ENCODE assay signal across 8 cellular contexts in the genomic region with DNA sequence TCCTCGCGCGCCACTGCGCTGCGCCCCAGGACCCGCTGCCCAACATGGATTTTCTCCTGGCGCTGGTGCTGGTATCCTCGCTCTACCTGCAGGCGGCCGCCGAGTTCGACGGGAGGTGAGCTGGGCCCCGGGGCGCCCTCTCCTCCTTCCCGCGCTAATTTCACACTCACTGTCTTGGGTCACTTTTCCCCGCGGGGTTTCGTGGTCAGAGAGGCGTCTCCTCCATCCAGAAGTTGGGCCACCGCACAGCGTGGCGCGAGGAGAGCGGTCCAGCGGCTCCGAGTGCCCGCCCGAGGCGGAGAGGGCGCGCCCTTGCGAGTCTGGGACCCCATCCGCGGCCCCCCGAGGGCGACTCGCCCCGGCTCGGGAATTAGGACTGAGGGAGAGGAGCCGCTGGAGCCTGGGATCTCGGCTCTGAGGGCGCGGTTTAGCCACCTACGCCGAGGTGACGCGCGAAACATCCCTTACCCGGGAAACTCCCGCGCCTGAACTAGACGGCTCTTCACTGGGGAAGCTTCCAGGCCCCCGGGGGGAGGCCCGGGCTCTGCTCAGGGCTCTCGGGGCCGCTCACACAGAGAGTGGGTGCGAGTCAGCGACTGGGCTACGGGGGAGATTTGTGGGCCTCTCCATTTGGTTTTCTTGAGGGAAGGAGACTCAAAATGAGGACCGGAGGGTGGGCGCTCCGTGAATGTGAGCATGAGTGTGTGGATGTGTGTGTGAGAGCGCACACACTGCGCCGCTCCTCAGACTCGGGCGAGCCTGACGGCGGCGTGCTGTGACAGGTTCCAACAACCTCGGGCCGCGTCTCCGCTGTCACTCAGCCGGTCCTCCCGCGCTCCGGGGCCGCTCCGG. TPM values are rescaled to one million over a fixed set of nuclear protein-coding genes. Genes with fewer than 3 reads are reported as not detected.
A peak's percentile ranks its signal among the peaks of the same experiment; 100 is the strongest.
DNase-seq lines count a peak whose midpoint lies in the region; TF ChIP-seq lines count a peak whose summit lies in the region.

No MANE protein-coding gene starts in this region.

- no peaks in the 10 kb centered on the region for H4K20me1 ChIP-seq in H9 (ENCODE audit: control insufficient read depth, insufficient read depth, insufficient read length)

- H2AK5ac ChIP-seq in H9 (ENCODE audit: insufficient read length, low read length) = no peak overlapping the region

- H2BK20ac ChIP-seq in H9 (ENCODE audit: low read depth, low read length, poor library complexity, severe bottlenecking) = no peak overlapping the region

- H4K91ac ChIP-seq in H9 (ENCODE audit: insufficient read length, low read depth, low read length) = no peak overlapping the region

- H3K4me3 ChIP-seq in dorsolateral prefrontal cortex (peak overlapping the region; percentile 3 to 68 (median 52)), vagina (peak overlapping the region; percentile 60 to 77)

- H4K5ac ChIP-seq in H9 (ENCODE audit: insufficient read length, low read depth, low read length) = no peak overlapping the region

- peak; percentile 69 for DNase-seq in NCI-H1436 (lab: John Stamatoyannopoulos, UW)
- no peak for DNase-seq in NCI-H1436 treated with DMSO at 0.1 percent for 48 hours (lab: John Stamatoyannopoulos, UW)
- peak; percentile 45 for DNase-seq in H9
- peak; percentile 6 for DNase-seq in NCI-H1694 (lab: John Stamatoyannopoulos, UW)
- DNase-seq in dorsolateral prefrontal cortex = peak in 2 of 10 donors; percentile 13 to 41
- DNase-seq in mesenteric fat pad (ENCODE audit: low spot score) = peak; percentile 90
- no peak for DNase-seq in vagina (ENCODE audit: extremely low spot score in 2 of 2)
- no peak for DNase-seq in stimulated activated CD4-positive, alpha-beta T cell treated with anti-CD3 and anti-CD28 coated beads, Interleukin-4, amount 100 ng/mL, for 1 hour

- H2BK5ac ChIP-seq in H9 (ENCODE audit: insufficient read length, low read length) = no peak overlapping the region

- no peak overlapping the region for H3K18ac ChIP-seq in H9 (ENCODE audit: insufficient read length, low read depth, low read length)

- H3K27me3 ChIP-seq in H9 (ENCODE audit: insufficient read depth, low read length) = peaks cover 27% of the 10 kb centered on the region; the same call in 1 of the 2 replicates
- H3K27me3 ChIP-seq in dorsolateral prefrontal cortex = peaks cover 0 to 74% (median 37%) of the 10 kb centered on the region in 45 donors
- H3K27me3 ChIP-seq in vagina = no peaks in the 10 kb centered on the region

- no peak overlapping the region for H2BK12ac ChIP-seq in H9 (ENCODE audit: insufficient read length, low read depth, low read length)

- H3K23ac ChIP-seq in H9 (ENCODE audit: insufficient read length, low read depth, low read length) = no peak overlapping the region

- H3K23me2 ChIP-seq in H9 (ENCODE audit: insufficient read length, low read depth, low read length, poor library complexity, severe bottlenecking) = peaks cover 20% of the 10 kb centered on the region

- H3K9me3 Mint-ChIP-seq in H9 = no peaks in the 10 kb centered on the region; a peak in 1 of 5 replicates

- no peak overlapping the region for H2BK15ac ChIP-seq in H9 (ENCODE audit: low read depth, low read length)

- TF ChIP-seq CTCF in H9 (conservative IDR thresholded peaks at IDR 0.05) = peak; percentile 25; the same call in 2 of the 3 replicates
- TF ChIP-seq CTCF in dorsolateral prefrontal cortex (IDR thresholded peaks at IDR 0.05 in 54 of 56, conservative IDR thresholded peaks at IDR 0.05 in 2 of 56; ENCODE audit: low read depth in 1 of 56, partially characterized antibody in 56 of 56) = no peak
- TF ChIP-seq CTCF in vagina (IDR thresholded peaks at IDR 0.05) = no peak

- H3K4me2 ChIP-seq in H9 (ENCODE audit: insufficient read depth, insufficient read length, low read length) = peak overlapping the region; percentile 77

- H3K36me3 Mint-ChIP-seq in H9 (ENCODE audit: insufficient read depth in 1 of 3, low read depth in 3 of 3) = no peaks in the 10 kb centered on the region

- no CpG with 5 or more reads among the region's 82 CpGs for whole genome bisulfite sequencing in H9 (ENCODE audit: extremely low coverage, insufficient read length, low lambda C conversion rate)

- H3T11ph ChIP-seq in H9 (ENCODE audit: low read length) = no peak overlapping the region

- no peak overlapping the region for H4K8ac ChIP-seq in H9 (replicated peaks; ENCODE audit: insufficient read length, low read depth, low read length)

- no peaks in the 10 kb centered on the region for H3K79me1 ChIP-seq in H9 (ENCODE audit: insufficient read depth, low read depth, low read length, poor library complexity, severe bottlenecking)

- intact Hi-C loops in dorsolateral prefrontal cortex (cut with DNase I) (no loop called here), vagina (cut with DNase I) (no loop called here)

- no peak overlapping the region for H2AFZ ChIP-seq in H9 (ENCODE audit: low read length)

- H3K27ac Mint-ChIP-seq in H9 = no peak overlapping the region

- peaks cover 13 to 21% of the 10 kb centered on the region in 2 experiments for H3K4me1 Mint-ChIP-seq in H9

- H3K14ac ChIP-seq in H9 (ENCODE audit: insufficient read depth, low read length) = no peak overlapping the region; the same call in 1 of the 2 replicates

- no peaks in the 10 kb centered on the region for H3K79me2 ChIP-seq in H9 (ENCODE audit: insufficient read depth, low read length)

- no peak overlapping the region for H3K9ac ChIP-seq in H9 (ENCODE audit: extremely low read depth, insufficient read length, low read length)

- H3K4ac ChIP-seq in H9 (ENCODE audit: low read depth, low read length) = no peak overlapping the region

- peaks cover 97% of the 10 kb centered on the region for H3K27me3 Mint-ChIP-seq in H9 (ENCODE audit: low read depth)

- H3K4me1 ChIP-seq in H9 (ENCODE audit: insufficient read depth, low read length) (no peaks in the 10 kb centered on the region), vagina (peaks cover 24% of the 10 kb centered on the region)

- peak overlapping the region; percentile 67 to 83 for H3K4me3 Mint-ChIP-seq in H9

- no peaks in the 10 kb centered on the region for H3K9me3 ChIP-seq in H9 (ENCODE audit: control insufficient read depth, low read depth, low read length)
- H3K9me3 ChIP-seq in vagina = no peaks in the 10 kb centered on the region

- no peak overlapping the region for H3K56ac ChIP-seq in H9 (ENCODE audit: insufficient read length, low read depth, low read length)

- H2BK120ac ChIP-seq in H9 (ENCODE audit: low read depth, low read length, poor library complexity, severe bottlenecking) = no peak overlapping the region

- H3K27ac ChIP-seq in H9 (ENCODE audit: insufficient read length, low read depth, low read length) (no peak overlapping the region), dorsolateral prefrontal cortex (peak overlapping the region in 8 of 59 donors; percentile 20 to 56 (median 36)), vagina (peak overlapping the region; percentile 81)

- H3K36me3 ChIP-seq in vagina = no peaks in the 10 kb centered on the region

- TF ChIP-seq POLR2A in vagina (IDR thresholded peaks at IDR 0.05) = no peak

RNA-seq across cellular contexts. Expression of a gene that starts 0.6 kb away (rescaled TPM):
- 0.37 TPM in 2 replicates for total RNA-seq in H9 (2021)
- total RNA-seq in dorsolateral prefrontal cortex = 10 to 100 TPM in 14 of 120 experiments, 1 to 10 TPM in 106; 2.5 to 16.9 (median 6.4) TPM
- total RNA-seq in mesenteric fat pad = 6.9 TPM
- total RNA-seq in vagina = 11.0 TPM

Comparison
In these comparisons a context has a peak if more than half of its experiments do, and no peak if none do; other contexts are left out.
1. DNase-seq: peak in NCI-H1436 (single experiment), H9 (single experiment), NCI-H1694 (single experiment) and mesenteric fat pad (single experiment); none in NCI-H1436 treated with DMSO at 0.1 percent for 48 hours (single experiment), vagina (0 of 2) and stimulated activated CD4-positive, alpha-beta T cell treated with anti-CD3 and anti-CD28 coated beads, Interleukin-4, amount 100 ng/mL, for 1 hour (single experiment).